9 cellular contexts compared by ENCODE assay signal in the genomic region with DNA sequence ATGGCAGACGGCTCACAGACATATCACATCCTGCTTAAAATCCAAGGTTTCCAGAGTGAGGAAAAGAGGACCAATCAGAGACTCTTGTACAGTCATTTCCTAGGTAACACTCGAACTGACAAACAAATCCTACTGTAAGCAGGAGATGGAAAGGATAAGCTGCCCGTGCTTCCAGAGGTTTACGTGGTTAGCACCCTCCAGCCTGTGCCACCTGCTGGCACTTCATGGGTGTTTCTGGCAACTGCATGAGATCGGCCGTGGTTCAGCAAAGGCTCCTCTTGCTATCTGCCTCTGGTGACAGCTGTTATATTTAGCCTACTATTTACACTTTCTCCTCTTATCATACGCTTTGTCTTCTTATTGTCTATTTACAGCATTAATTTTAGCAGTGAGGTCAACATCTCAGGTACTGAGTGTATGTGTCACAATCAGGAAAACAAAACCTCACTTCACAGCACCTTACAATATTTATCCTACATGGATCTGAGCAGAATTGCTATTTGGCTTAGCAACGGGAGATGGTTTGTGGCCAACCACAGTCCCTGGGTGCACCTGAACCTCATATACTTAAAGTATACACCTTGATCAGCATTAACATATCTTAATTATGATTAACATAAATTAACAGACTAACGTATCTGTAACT.
DNase-seq lines count a peak whose midpoint lies in the region; ATAC-seq and TF ChIP-seq lines count a peak whose summit lies in the region.
"Had no signal": no experiment of that assay in that cellular context is flagged by ENCODE, and none has a peak within 500 bp of the region (broad histone marks: within the 10 kb centered on the region; RNA-seq: fewer than 3 reads in every experiment).

No MANE protein-coding gene starts in this region.

- peak overlapping the region; percentile 45 for H2AFZ ChIP-seq in parathyroid adenoma

- H3K27me3 ChIP-seq in parathyroid adenoma (ENCODE audit: control insufficient read depth, insufficient read depth, low read length), result no peaks in the 10 kb centered on the region

- no peak overlapping the region for H3K4me2 ChIP-seq in parathyroid adenoma (ENCODE audit: low read length)

- H3K4me1 ChIP-seq in parathyroid adenoma, result no peaks in the 10 kb centered on the region

- H3K9ac ChIP-seq in parathyroid adenoma, result no peak overlapping the region

- H3K9me3 ChIP-seq in parathyroid adenoma (ENCODE audit: control insufficient read depth, low read length), result no peaks in the 10 kb centered on the region

- in situ Hi-C loops in T47D (cut with HindIII; ENCODE audit: low pct_unique_long_range_greater_than_20kb, low sequenced_read_pairs), result no loop called here

- no peaks in the 10 kb centered on the region for H3K79me2 ChIP-seq in parathyroid adenoma

- TF ChIP-seq CTCF in parathyroid adenoma (IDR thresholded peaks at IDR 0.05), result peak; percentile 40

- no peak for ATAC-seq in HG03432 (IDR thresholded peaks at IDR 0.05; ENCODE audit: unreplicated experiment)
- ATAC-seq in HG03378 (IDR thresholded peaks at IDR 0.05; ENCODE audit: unreplicated experiment), result no peak

- peak overlapping the region; percentile 30 for H3K4me3 ChIP-seq in parathyroid adenoma (ENCODE audit: low read depth, low read length)

- H3K36me3 ChIP-seq in parathyroid adenoma (ENCODE audit: control insufficient read depth, insufficient read depth, low read length), result no peaks in the 10 kb centered on the region

- no peak overlapping the region for H3K27ac ChIP-seq in parathyroid adenoma

- peak; percentile 4 for DNase-seq in HS-27A (ENCODE audit: low read depth)
- DNase-seq in NCI-H2196 treated with DMSO at 0.1 percent for 48 hours (lab: John Stamatoyannopoulos, UW; ENCODE audit: unreplicated experiment), result peak; percentile 95
- peak; percentile 5 to 68 for DNase-seq in T47D (ENCODE audit: low read depth in 1 of 2, low spot score in 1 of 2)
- no peak for DNase-seq in mucosa of gallbladder (ENCODE audit: low spot score)
- no peak for DNase-seq in activated CD4-positive, alpha-beta T cell treated with anti-CD3 and anti-CD28 coated beads, Interleukin-2, amount 50 U/mL, for 4 hours
- DNase-seq: stimulated activated CD4-positive, alpha-beta T cell treated with anti-CD3 and anti-CD28 coated beads, Interleukin-2, amount 100 ng/mL, for 48 hours had no signal

Comparison
In these comparisons a context has a peak if more than half of its experiments do, and no peak if none do; other contexts are left out.
1. DNase-seq: peak in HS-27A (single experiment), NCI-H2196 treated with DMSO at 0.1 percent for 48 hours (single experiment) and T47D (2 of 2); none in mucosa of gallbladder (single experiment) and activated CD4-positive, alpha-beta T cell treated with anti-CD3 and anti-CD28 coated beads, Interleukin-2, amount 50 U/mL, for 4 hours (0 of 2).